In the genomic region with DNA sequence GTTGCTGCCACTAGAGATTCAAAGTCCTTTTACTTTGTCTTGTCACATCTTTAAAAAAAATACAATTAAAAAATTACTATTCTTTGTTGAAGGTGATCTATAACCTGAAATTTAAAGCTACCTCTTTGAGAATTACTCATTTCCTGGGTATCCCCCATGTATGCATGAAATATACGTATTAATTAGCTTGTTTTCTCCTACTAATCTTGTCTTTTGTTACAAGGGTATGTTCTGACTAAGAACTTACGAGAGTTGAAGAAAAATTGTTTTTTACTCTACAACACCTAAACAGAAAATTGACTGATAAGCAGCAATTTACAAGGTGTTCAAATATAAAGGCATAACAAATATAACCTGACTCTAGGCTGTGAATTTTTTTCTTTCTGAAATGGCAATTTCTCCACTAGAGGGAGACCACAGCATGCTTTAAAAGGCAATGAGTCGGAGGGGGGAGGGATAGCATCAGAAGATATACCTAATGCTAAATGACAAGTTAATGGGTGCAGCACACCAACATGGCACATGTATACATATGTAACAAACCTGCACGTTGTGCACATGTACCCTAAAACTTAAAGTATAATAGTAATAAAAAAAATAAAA, we compare ENCODE assay signal across 8 cellular contexts.
DNase-seq lines count a peak whose midpoint lies in the region; ATAC-seq, FAIRE-seq and TF ChIP-seq lines count a peak whose summit lies in the region.

No MANE protein-coding gene starts in this region.

- no peak for TF ChIP-seq POLR2A in A549 (IDR thresholded peaks at IDR 0.05; ENCODE audit: low read length)

- H3K9ac ChIP-seq in fibroblast of lung (ENCODE audit: insufficient read depth, low read length) = no peak overlapping the region

- CTCF ChIA-PET in A549 (lab: Yijun Ruan, JAX) (interaction anchor here (0.7 to 5.8 kb wide), 7 partner anchors 14 to 1204 kb away, joined by 3 to 30 read pairs (median 3); no protein-coding TSS in a partner anchor), OCI-LY7 (lab: Charles Lee; ENCODE audit: unreplicated experiment) (no interaction called here)

- H3K4me1 ChIP-seq in A549 = peaks cover 14% of the 10 kb centered on the region; the same call in 2 of the 3 replicates
- H3K4me1 ChIP-seq in OCI-LY7 (ENCODE audit: insufficient read depth, low read length, poor library complexity, severe bottlenecking) = no peaks in the 10 kb centered on the region
- H3K4me1 ChIP-seq in fibroblast of lung (ENCODE audit: control insufficient read depth, extremely low read depth, insufficient read depth, low read length) = no peaks in the 10 kb centered on the region

- no peak overlapping the region for H3K4me2 ChIP-seq in A549
- no peak overlapping the region for H3K4me2 ChIP-seq in OCI-LY7 (ENCODE audit: low read length)
- H3K4me2 ChIP-seq in fibroblast of lung (ENCODE audit: extremely low read depth, insufficient read depth, low read length) = no peak overlapping the region

- no peak for TF ChIP-seq EP300 in A549 (IDR thresholded peaks at IDR 0.05)

- peak; percentile 56 for TF ChIP-seq CTCF in A549 (IDR thresholded peaks at IDR 0.05)
- TF ChIP-seq CTCF in OCI-LY7 (conservative IDR thresholded peaks at IDR 0.05; ENCODE audit: low read length) = peak; percentile 56
- peak; percentile 48 to 51 for TF ChIP-seq CTCF in fibroblast of lung (conservative IDR thresholded peaks at IDR 0.05 in 1 of 2, IDR thresholded peaks at IDR 0.05 in 1 of 2; ENCODE audit: low read depth in 1 of 2, low read length in 2 of 2)

- no peaks in the 10 kb centered on the region for H3K9me2 ChIP-seq in OCI-LY7 (ENCODE audit: insufficient read depth, low read length)

- H2AFZ ChIP-seq in OCI-LY7 (ENCODE audit: low read length) (no peak overlapping the region), fibroblast of lung (ENCODE audit: low read length) (no peak overlapping the region)

- POLR2A ChIA-PET in A549 (lab: Yijun Ruan, JAX) (no interaction called here), OCI-LY7 (lab: Charles Lee) (no interaction called here)

- BruUV-seq in OCI-LY7 (replicated peaks; lab: Mats Ljungman, UMichigan) = no TSS peak

- peak; percentile 12 to 62 for DNase-seq in A549 (ENCODE audit: low read depth in 1 of 2, low spot score in 1 of 2)
- no peak for DNase-seq in OCI-LY7 (ENCODE audit: low spot score)
- peak; percentile 24 to 34 for DNase-seq in fibroblast of lung (ENCODE audit: low read depth in 2 of 2)
- no peak for DNase-seq in NCI-H345 (lab: John Stamatoyannopoulos, UW)

- H4K20me1 ChIP-seq in OCI-LY7 (ENCODE audit: insufficient read depth, low read length) = no peaks in the 10 kb centered on the region
- H4K20me1 ChIP-seq in fibroblast of lung (ENCODE audit: control insufficient read depth, extremely low read depth, insufficient read depth, low read length) = no peaks in the 10 kb centered on the region

- H3K27ac ChIP-seq in A549 (no peak overlapping the region), OCI-LY7 (ENCODE audit: low read depth, low read length, poor library complexity, severe bottlenecking) (no peak overlapping the region), fibroblast of lung (ENCODE audit: insufficient read depth, low read length) (no peak overlapping the region)

- no peak overlapping the region for H3K4me3 ChIP-seq in A549
- no peak overlapping the region for H3K4me3 ChIP-seq in OCI-LY7 (ENCODE audit: low read depth, low read length, poor library complexity, severe bottlenecking)
- H3K4me3 ChIP-seq in fibroblast of lung (replicated peaks in 1 of 4; ENCODE audit: control extremely low read depth in 1 of 4, insufficient read depth in 1 of 4, low read depth in 3 of 4, low read length in 4 of 4) = no peak overlapping the region

- H3K36me3 ChIP-seq in OCI-LY7 (ENCODE audit: insufficient read depth, low read length) (no peaks in the 10 kb centered on the region), fibroblast of lung (ENCODE audit: control insufficient read depth, insufficient read depth, low read length) (no peaks in the 10 kb centered on the region)

- no peaks in the 10 kb centered on the region for H3K27me3 ChIP-seq in fibroblast of lung (ENCODE audit: control insufficient read depth, insufficient read depth, low read length)

- WGBS in A549 (ENCODE audit: missing lambda C conversion rate) = 26% methylated on average over 4 of the region's 4 CpGs

- no peaks in the 10 kb centered on the region for H3K79me2 ChIP-seq in OCI-LY7 (ENCODE audit: insufficient read depth, low read depth, low read length)
- H3K79me2 ChIP-seq in fibroblast of lung (ENCODE audit: control insufficient read depth, insufficient read depth, low read length) = no peaks in the 10 kb centered on the region

- ATAC-seq in A549 (peak in 1 of 2 experiments; percentile 74; a peak in 3 of 6 replicates), GM18502 (IDR thresholded peaks at IDR 0.05; ENCODE audit: poor library complexity, unreplicated experiment) (peak; percentile 59), HG02759 (IDR thresholded peaks at IDR 0.05; ENCODE audit: unreplicated experiment) (no peak), HG03025 (IDR thresholded peaks at IDR 0.05; ENCODE audit: low FRiP score, unreplicated experiment) (no peak), HG02588 (IDR thresholded peaks at IDR 0.05; ENCODE audit: unreplicated experiment) (no peak)

- intact Hi-C loops in OCI-LY7 (cut with micrococcal nuclease; ENCODE audit: unreplicated experiment) = no loop called here

- H3K9me3 ChIP-seq in A549 (no peaks in the 10 kb centered on the region), OCI-LY7 (ENCODE audit: low read length) (no peaks in the 10 kb centered on the region), fibroblast of lung (ENCODE audit: control insufficient read depth, insufficient read depth, low read depth, low read length) (no peaks in the 10 kb centered on the region)

- TF ChIP-seq RAD21 in A549 (conservative IDR thresholded peaks at IDR 0.05 in 1 of 2, IDR thresholded peaks at IDR 0.05 in 1 of 2) = peak; percentile 61 to 75

- FAIRE-seq in A549 (lab: Jason Lieb, UNC) = peak; percentile 76

TF ChIP-seq in A549, 52 proteins besides CTCF, POLR2A, EP300 and RAD21:
- no peak for TF ChIP-seq HOXA7 (CRISPR knock-in tag; IDR thresholded peaks at IDR 0.05)
- TF ChIP-seq SMC3 (IDR thresholded peaks at IDR 0.05) = peak; percentile 32; the same call in 2 of the 3 replicates
- TF ChIP-seq BHLHE40 (IDR thresholded peaks at IDR 0.05; ENCODE audit: low read depth, low read length) = no peak

Comparison
In these comparisons a context has a peak if more than half of its experiments do, and no peak if none do; other contexts are left out.
1. DNase-seq: peak in A549 (2 of 2) and fibroblast of lung (2 of 2); none in OCI-LY7 (single experiment) and NCI-H345 (single experiment).
2. Peak in every context shown above with its lines, with median percentiles within 50 percentile points of each other: CTCF ChIP-seq.